In genomic region chr12:109475993-109476806, GRCh38 we compare ENCODE assay signal across 8 cellular contexts. TPM values are rescaled to one million over a fixed set of nuclear protein-coding genes. Genes with fewer than 3 reads are reported as not detected.
DNase-seq lines count a peak whose midpoint lies in the region; ATAC-seq and TF ChIP-seq lines count a peak whose summit lies in the region.

No MANE protein-coding gene starts in this region.

- no peaks in the 10 kb centered on the region for H3K27me3 Mint-ChIP-seq in activated CD4-positive, alpha-beta T cell treated with anti-CD3 and anti-CD28 coated beads, Interleukin-2, amount 10 ng/mL, durations not matched to agents 7 days and 5 days
- H3K27me3 Mint-ChIP-seq in activated naive CD8-positive, alpha-beta T cell treated with anti-CD3 and anti-CD28 coated beads, Interleukin-2, amount 10 ng/mL, durations not matched to agents 7 days and 5 days = no peaks in the 10 kb centered on the region

- peak overlapping the region; percentile 89 for H3K4me3 Mint-ChIP-seq in activated CD4-positive, alpha-beta T cell treated with anti-CD3 and anti-CD28 coated beads, Interleukin-2, amount 10 ng/mL, durations not matched to agents 7 days and 5 days
- H3K4me3 Mint-ChIP-seq in activated naive CD8-positive, alpha-beta T cell treated with anti-CD3 and anti-CD28 coated beads, Interleukin-2, amount 10 ng/mL, durations not matched to agents 7 days and 5 days = peak overlapping the region; percentile 92

- peak overlapping the region; percentile 4 for H3K27ac ChIP-seq in layer of hippocampus (ENCODE audit: low read depth, low read length)
- peak overlapping the region; percentile 95 to 100 for H3K27ac ChIP-seq in testis

- intact Hi-C loops in testis (cut with DNase I; ENCODE audit: low total_unique reads) = no loop called here

- TF ChIP-seq POLR2A in testis (IDR thresholded peaks at IDR 0.05) = no peak

- H3K27me3 ChIP-seq in layer of hippocampus (ENCODE audit: control insufficient read depth, insufficient read depth, low read length) = no peaks in the 10 kb centered on the region
- no peaks in the 10 kb centered on the region for H3K27me3 ChIP-seq in testis

- H3K4me1 Mint-ChIP-seq in activated CD4-positive, alpha-beta T cell treated with anti-CD3 and anti-CD28 coated beads, Interleukin-2, amount 10 ng/mL, durations not matched to agents 7 days and 5 days = peaks cover 38% of the 10 kb centered on the region
- H3K4me1 Mint-ChIP-seq in activated naive CD8-positive, alpha-beta T cell treated with anti-CD3 and anti-CD28 coated beads, Interleukin-2, amount 10 ng/mL, durations not matched to agents 7 days and 5 days = peaks cover 28% of the 10 kb centered on the region

- peak overlapping the region; percentile 99 for H3K27ac Mint-ChIP-seq in activated CD4-positive, alpha-beta T cell treated with anti-CD3 and anti-CD28 coated beads, Interleukin-2, amount 10 ng/mL, durations not matched to agents 7 days and 5 days
- H3K27ac Mint-ChIP-seq in activated naive CD8-positive, alpha-beta T cell treated with anti-CD3 and anti-CD28 coated beads, Interleukin-2, amount 10 ng/mL, durations not matched to agents 7 days and 5 days = peak overlapping the region; percentile 98

- H3K9me3 Mint-ChIP-seq in activated CD4-positive, alpha-beta T cell treated with anti-CD3 and anti-CD28 coated beads, Interleukin-2, amount 10 ng/mL, durations not matched to agents 7 days and 5 days = no peaks in the 10 kb centered on the region
- no peaks in the 10 kb centered on the region for H3K9me3 Mint-ChIP-seq in activated naive CD8-positive, alpha-beta T cell treated with anti-CD3 and anti-CD28 coated beads, Interleukin-2, amount 10 ng/mL, durations not matched to agents 7 days and 5 days

- H3K36me3 Mint-ChIP-seq in activated CD4-positive, alpha-beta T cell treated with anti-CD3 and anti-CD28 coated beads, Interleukin-2, amount 10 ng/mL, durations not matched to agents 7 days and 5 days (ENCODE audit: low read depth) = no peaks in the 10 kb centered on the region
- H3K36me3 Mint-ChIP-seq in activated naive CD8-positive, alpha-beta T cell treated with anti-CD3 and anti-CD28 coated beads, Interleukin-2, amount 10 ng/mL, durations not matched to agents 7 days and 5 days = no peaks in the 10 kb centered on the region

- POLR2A ChIA-PET in activated CD4-positive, alpha-beta T cell treated with anti-CD3 and anti-CD28 coated beads, Interleukin-2, amount 10 ng/mL, durations not matched to agents 7 days and 5 days (lab: Charles Lee) = no interaction called here
- POLR2A ChIA-PET in activated naive CD8-positive, alpha-beta T cell treated with anti-CD3 and anti-CD28 coated beads, Interleukin-2, amount 10 ng/mL, durations not matched to agents 7 days and 5 days (lab: Charles Lee) = interaction anchor here (1.7 to 2.1 kb wide), 2 partner anchors 13 to 98 kb away, joined by 6 to 12 read pairs; partner anchors contain the start of genes MMAB and MVK

- no peak for ATAC-seq in activated naive CD8-positive, alpha-beta T cell treated with anti-CD3 and anti-CD28 coated beads, Interleukin-2, amount 10 ng/mL, durations not matched to agents 7 days and 5 days (ENCODE audit: low read depth)
- no peak for ATAC-seq in HG02852 (IDR thresholded peaks at IDR 0.05; ENCODE audit: unreplicated experiment)
- no peak for ATAC-seq in GM18907 (IDR thresholded peaks at IDR 0.05; ENCODE audit: unreplicated experiment)

- no peaks in the 10 kb centered on the region for H3K9me3 ChIP-seq in testis

- WGBS in testis, 2 donors = 15 to 21% methylated on average over 10 to 19 of the region's 19 CpGs

- peak overlapping the region; percentile 80 to 98 for H3K4me3 ChIP-seq in testis

- peak; percentile 10 for DNase-seq in activated CD4-positive, alpha-beta T cell treated with anti-CD3 and anti-CD28 coated beads, Interleukin-2, amount 10 ng/mL, durations not matched to agents 7 days and 5 days
- no peak for DNase-seq in activated CD4-positive, alpha-beta T cell treated with anti-CD3 and anti-CD28 coated beads for 48 hours
- no peak for DNase-seq in activated naive CD8-positive, alpha-beta T cell treated with anti-CD3 and anti-CD28 coated beads, Interleukin-2, amount 10 ng/mL, durations not matched to agents 7 days and 5 days
- DNase-seq in testis = no peak
- DNase-seq in ureter (ENCODE audit: low spot score) = no peak

- H3K36me3 ChIP-seq in testis (ENCODE audit: low read depth, missing control alignments) = no peaks in the 10 kb centered on the region

- CTCF ChIA-PET in activated CD4-positive, alpha-beta T cell treated with anti-CD3 and anti-CD28 coated beads, Interleukin-2, amount 10 ng/mL, durations not matched to agents 7 days and 5 days (lab: Charles Lee) = interaction anchor here (1.0 to 2.5 kb wide), 4 partner anchors 19 to 122 kb away, joined by 3 to 7 read pairs (median 4); no protein-coding TSS in a partner anchor

- no peak for TF ChIP-seq CTCF in testis (IDR thresholded peaks at IDR 0.05)

- peaks cover 14% of the 10 kb centered on the region for H3K4me1 ChIP-seq in testis

RNA-seq across cellular contexts. Expression of gene KCTD10, which starts 0.9 kb away (rescaled TPM):
- total RNA-seq in activated CD4-positive, alpha-beta T cell treated with anti-CD3 and anti-CD28 coated beads, Interleukin-2, amount 10 ng/mL, durations not matched to agents 7 days and 5 days = 10 to 100 TPM; 35.0 to 41.8 TPM
- 10 to 100 TPM; 34.8 to 39.8 TPM for total RNA-seq in activated naive CD8-positive, alpha-beta T cell treated with anti-CD3 and anti-CD28 coated beads, Interleukin-2, amount 10 ng/mL, durations not matched to agents 7 days and 5 days
- total RNA-seq in testis = 10 to 100 TPM; 43.0 to 58.7 TPM
- polyA plus RNA-seq in testis (ENCODE audit: insufficient read depth, low read depth, low replicate concordance) = 43.6 TPM
- 86.9 TPM for total RNA-seq in ureter

RNA-seq across cellular contexts. Expression of gene UBE3B, which starts 1.2 kb away (rescaled TPM):
- 10 to 100 TPM; 35.5 to 37.4 TPM for total RNA-seq in activated CD4-positive, alpha-beta T cell treated with anti-CD3 and anti-CD28 coated beads, Interleukin-2, amount 10 ng/mL, durations not matched to agents 7 days and 5 days
- total RNA-seq in activated naive CD8-positive, alpha-beta T cell treated with anti-CD3 and anti-CD28 coated beads, Interleukin-2, amount 10 ng/mL, durations not matched to agents 7 days and 5 days = 10 to 100 TPM; 40.0 to 41.7 TPM
- total RNA-seq in testis (10 to 100 TPM; 65.6 to 66.8 TPM), ureter (46.4 TPM)
- 38.1 TPM for polyA plus RNA-seq in testis (ENCODE audit: insufficient read depth, low read depth, low replicate concordance)
